Comparison of ENCODE assay signal across 11 cellular contexts in the genomic region with DNA sequence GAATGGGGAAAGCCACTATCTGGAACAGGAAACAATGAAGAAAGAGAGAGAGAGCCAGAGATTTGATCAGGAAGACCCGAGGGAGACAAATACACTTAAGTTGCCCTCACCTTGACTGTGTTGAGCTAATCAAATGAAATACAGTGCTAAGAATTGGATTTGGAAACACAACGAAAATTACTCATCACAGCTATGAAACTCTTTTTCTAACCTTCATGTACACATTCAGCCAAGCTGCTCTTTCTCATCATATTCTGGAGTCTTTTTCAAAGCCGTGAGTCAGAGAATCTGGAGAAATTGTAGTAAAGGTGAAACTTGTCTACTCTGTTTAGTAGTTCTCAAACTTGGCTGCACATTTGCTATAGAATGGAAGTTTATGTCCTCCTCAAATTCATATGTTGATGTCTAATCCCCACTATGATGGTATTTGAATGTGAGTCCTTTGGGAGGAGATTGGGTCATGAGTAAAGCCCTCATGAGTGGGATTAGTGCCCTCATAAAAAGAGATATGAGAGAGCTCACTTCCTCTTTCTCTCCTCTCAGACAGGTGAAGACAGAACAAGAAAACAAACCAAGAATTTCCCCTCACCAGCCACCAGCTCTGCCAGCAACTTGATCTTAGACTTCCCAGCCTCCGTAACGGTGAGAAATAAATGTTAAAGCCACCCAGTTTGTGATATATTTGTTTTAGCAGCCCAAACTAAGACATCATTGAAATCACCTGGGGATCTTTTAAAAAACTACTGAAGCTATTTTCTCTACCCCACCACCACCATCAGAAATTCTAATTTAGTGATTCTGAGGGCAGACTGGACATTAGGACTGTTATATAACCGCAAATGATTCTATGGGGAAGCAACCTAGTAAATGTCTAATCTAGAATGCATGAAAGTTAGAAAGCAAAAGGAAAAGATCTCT.
DNase-seq lines count a peak whose midpoint lies in the region; ATAC-seq and TF ChIP-seq lines count a peak whose summit lies in the region.
"Had no signal": no experiment of that assay in that cellular context is flagged by ENCODE, and none has a peak within 500 bp of the region (broad histone marks: within the 10 kb centered on the region; RNA-seq: fewer than 3 reads in every experiment).

No MANE protein-coding gene starts in this region.

- in situ Hi-C loops in GM13977 (cut with MboI; ENCODE audit: low pct_unique_long_range_greater_than_20kb, low sequenced_read_pairs, unreplicated experiment): no loop called here

- POLR2A ChIA-PET in RWPE1 (lab: Yijun Ruan, JAX; ENCODE audit: low non-redundant PET): no interaction called here

- CTCF ChIA-PET in RWPE1 (lab: Yijun Ruan, JAX): no interaction called here

- no peak for TF ChIP-seq POLR2A in NB4 (IDR thresholded peaks at IDR 0.05; ENCODE audit: extremely low read depth, insufficient read length)

- DNase-seq in GM13977 (ENCODE audit: low spot score) (peak; percentile 28), NB4 (ENCODE audit: low read depth) (peak; percentile 2), RWPE1 (ENCODE audit: low spot score) (no peak), caudate nucleus (lab: John Stamatoyannopoulos, UW) (no peak), NCI-H345 treated with DMSO at 0.1 percent for 48 hours (lab: John Stamatoyannopoulos, UW; ENCODE audit: unreplicated experiment) (no peak)
- no peak for DNase-seq in stimulated activated CD4-positive, alpha-beta T cell treated with anti-CD3 and anti-CD28 coated beads, Interleukin-15, amount 100 ng/mL, for 24 hours
- DNase-seq: NCI-H2171 treated with DMSO at 0.1 percent for 48 hours, SK-N-SH had no signal

- no peak overlapping the region for H3K4me3 ChIP-seq in NB4 (ENCODE audit: low read depth, low read length)

- H3K27ac ChIP-seq in RWPE1: no peak overlapping the region
- no peak overlapping the region for H3K27ac ChIP-seq in caudate nucleus (ENCODE audit: low read depth, low read length)

- ATAC-seq in GM19467 (IDR thresholded peaks at IDR 0.05; ENCODE audit: unreplicated experiment): peak; percentile 98
- ATAC-seq in HG02970 (IDR thresholded peaks at IDR 0.05; ENCODE audit: low FRiP score, unreplicated experiment): peak; percentile 95
- ATAC-seq: natural killer cell treated with Interleukin-12 subunit alpha and Interleukin-12 subunit beta and Interleukin-15 and Interleukin-18, amount 100 ng/mL, for 72 hours had no signal

- TF ChIP-seq CTCF in GM13977 (IDR thresholded peaks at IDR 0.05; ENCODE audit: extremely low read depth, insufficient read depth, missing control alignments) (no peak), NB4 (IDR thresholded peaks at IDR 0.05; ENCODE audit: low read depth, low read length) (no peak), RWPE1 (conservative IDR thresholded peaks at IDR 0.05; ENCODE audit: low read depth) (no peak)

Comparison
In these comparisons a context has a peak if more than half of its experiments do, and no peak if none do; other contexts are left out.
1. DNase-seq: peak in GM13977 (single experiment) and NB4 (single experiment); none in RWPE1 (single experiment), caudate nucleus (0 of 61), stimulated activated CD4-positive, alpha-beta T cell treated with anti-CD3 and anti-CD28 coated beads, Interleukin-15, amount 100 ng/mL, for 24 hours (single experiment) and NCI-H345 treated with DMSO at 0.1 percent for 48 hours (single experiment).